ENCODE assay signal across 19 cellular contexts in genomic region chr5:176776916-176777315, GRCh38. TPM values are rescaled to one million over a fixed set of nuclear protein-coding genes. Genes with fewer than 3 reads are reported as not detected.
"Had no signal": no experiment of that assay in that cellular context is flagged by ENCODE, and none has a peak within 500 bp of the region (broad histone marks: within the 10 kb centered on the region; RNA-seq: fewer than 3 reads in every experiment).

No MANE protein-coding gene starts in this region.

- H3K4me3 ChIP-seq: adrenal gland, cardiac muscle cell, colonic mucosa, esophagus squamous epithelium, thyroid gland, vagina had no signal

- H3K9me3 Mint-ChIP-seq: activated CD4-positive, alpha-beta memory T cell treated with anti-CD3 and anti-CD28 coated beads, Interleukin-2, amount 10 ng/mL, durations not matched to agents 7 days and 5 days; activated naive CD4-positive, alpha-beta T cell treated with anti-CD3 and anti-CD28 coated beads, Interleukin-2, amount 10 ng/mL, durations not matched to agents 7 days and 5 days; mesothelial cell of epicardium; neural crest cell; stimulated activated effector memory CD8-positive, alpha-beta T cell treated with anti-CD3 and anti-CD28 coated beads, Interleukin-12 subunit alpha, Interleukin-12 subunit beta, amount 100 ng/mL, for 72 hours had no signal

- H3K27ac Mint-ChIP-seq: activated CD4-positive, alpha-beta memory T cell treated with anti-CD3 and anti-CD28 coated beads, Interleukin-2, amount 10 ng/mL, durations not matched to agents 7 days and 5 days; activated naive CD4-positive, alpha-beta T cell treated with anti-CD3 and anti-CD28 coated beads, Interleukin-2, amount 10 ng/mL, durations not matched to agents 7 days and 5 days; mesothelial cell of epicardium; stimulated activated effector memory CD8-positive, alpha-beta T cell treated with anti-CD3 and anti-CD28 coated beads, Interleukin-12 subunit alpha, Interleukin-12 subunit beta, amount 100 ng/mL, for 72 hours had no signal

- ATAC-seq: stimulated activated effector memory CD8-positive, alpha-beta T cell treated with anti-CD3 and anti-CD28 coated beads, Interleukin-12 subunit alpha, Interleukin-12 subunit beta, amount 100 ng/mL, for 72 hours had no signal

- H3K9me3 ChIP-seq: adrenal gland, colonic mucosa, esophagus squamous epithelium, SK-N-SH, thyroid gland, vagina had no signal

- H3K36me3 ChIP-seq: adrenal gland, cardiac muscle cell, colonic mucosa, esophagus squamous epithelium, thyroid gland, vagina had no signal

- H3K4me1 Mint-ChIP-seq: mesothelial cell of epicardium; stimulated activated effector memory CD8-positive, alpha-beta T cell treated with anti-CD3 and anti-CD28 coated beads, Interleukin-12 subunit alpha, Interleukin-12 subunit beta, amount 100 ng/mL, for 72 hours had no signal

- H3K4me3 Mint-ChIP-seq: activated CD4-positive, alpha-beta memory T cell treated with anti-CD3 and anti-CD28 coated beads, Interleukin-2, amount 10 ng/mL, durations not matched to agents 7 days and 5 days; activated naive CD4-positive, alpha-beta T cell treated with anti-CD3 and anti-CD28 coated beads, Interleukin-2, amount 10 ng/mL, durations not matched to agents 7 days and 5 days; mesothelial cell of epicardium; neural crest cell; stimulated activated effector memory CD8-positive, alpha-beta T cell treated with anti-CD3 and anti-CD28 coated beads, Interleukin-12 subunit alpha, Interleukin-12 subunit beta, amount 100 ng/mL, for 72 hours had no signal

- H3K36me3 Mint-ChIP-seq: activated naive CD4-positive, alpha-beta T cell treated with anti-CD3 and anti-CD28 coated beads, Interleukin-2, amount 10 ng/mL, durations not matched to agents 7 days and 5 days; mesothelial cell of epicardium; stimulated activated effector memory CD8-positive, alpha-beta T cell treated with anti-CD3 and anti-CD28 coated beads, Interleukin-12 subunit alpha, Interleukin-12 subunit beta, amount 100 ng/mL, for 72 hours had no signal

- H3K27me3 ChIP-seq: cardiac muscle cell, colonic mucosa, thyroid gland, vagina had no signal

- H3K27ac ChIP-seq: adrenal gland, cardiac muscle cell, colonic mucosa, esophagus squamous epithelium, thyroid gland, vagina, VCaP had no signal

- H3K4me1 ChIP-seq: adrenal gland, colonic mucosa, esophagus squamous epithelium, vagina had no signal

- DNase-seq: activated CD4-positive, alpha-beta memory T cell treated with anti-CD3 and anti-CD28 coated beads, Interleukin-2, amount 10 ng/mL, durations not matched to agents 7 days and 5 days; activated CD4-positive, alpha-beta T cell treated with anti-CD3 and anti-CD28 coated beads for 4 hours; activated naive CD4-positive, alpha-beta T cell treated with anti-CD3 and anti-CD28 coated beads, Interleukin-2, amount 10 ng/mL, durations not matched to agents 7 days and 5 days; esophagus squamous epithelium; hippocampal formation; SK-N-SH; stimulated activated CD4-positive, alpha-beta T cell treated with anti-CD3 and anti-CD28 coated beads, Interleukin-12 subunit alpha, Interleukin-12 subunit beta, amount 100 ng/mL, for 4 hours; thyroid gland had no signal

RNA-seq across cellular contexts. Expression of gene UNC5A, which starts 33.4 kb away (rescaled TPM):
- total RNA-seq: activated CD4-positive, alpha-beta memory T cell treated with anti-CD3 and anti-CD28 coated beads, Interleukin-2, amount 10 ng/mL, durations not matched to agents 7 days and 5 days; colonic mucosa; fibroblast of villous mesenchyme; mesothelial cell of epicardium; osteoblast; T-helper 1 cell treated with Interleukin-12 subunit alpha and Interleukin-12 subunit beta and Interleukin-4 antibody, amounts not matched to agents 30 ng/mL and 1 ng/mL, for 36 hours; vagina had no signal
